In the genomic region with DNA sequence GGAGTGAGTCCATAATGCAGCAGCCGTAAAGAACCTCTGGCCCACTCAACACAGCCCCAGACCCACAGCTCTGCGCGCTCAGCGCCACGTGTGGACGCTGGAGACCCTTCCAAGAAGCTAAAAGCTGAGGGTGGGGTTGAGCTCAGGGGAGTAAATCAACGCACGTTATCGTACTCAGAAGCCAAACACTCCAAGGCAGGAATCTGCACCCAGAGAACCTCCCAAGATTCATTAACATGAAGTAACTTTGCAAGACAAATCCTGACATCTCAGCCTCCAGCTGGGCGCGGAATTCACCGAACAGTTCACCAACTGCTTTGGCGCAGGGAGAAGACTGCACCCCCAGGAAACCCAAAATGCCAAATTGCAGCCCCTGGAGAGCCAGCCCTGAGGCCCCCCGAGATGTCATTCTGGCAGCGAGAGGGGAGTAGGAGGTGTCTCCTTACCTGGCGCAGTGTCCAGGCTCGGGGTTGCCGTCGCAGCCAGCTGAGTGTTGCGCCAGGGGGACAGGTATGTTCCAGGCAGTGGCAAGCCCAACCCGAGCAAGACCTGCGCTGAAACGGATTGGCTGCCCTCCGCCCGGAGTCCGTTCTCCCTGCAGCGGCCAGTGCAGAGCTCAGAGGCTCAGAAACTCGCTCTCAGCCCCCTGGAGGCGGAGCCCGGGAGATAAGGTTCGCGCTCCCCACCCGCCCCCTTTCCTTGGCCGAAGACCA, we compare ENCODE assay signal across 1 cellular context.
TF ChIP-seq lines count a peak whose summit lies in the region.

A gene (minus strand): TSS at position 640 of the 713 bp plus-strand sequence. CDS start 64,962 bp downstream, outside the sequence.

TF ChIP-seq in liver, 16 proteins besides CTCF, POLR2A, EP300 and RAD21 (continued from another document):
- TF ChIP-seq, protein P1, sequence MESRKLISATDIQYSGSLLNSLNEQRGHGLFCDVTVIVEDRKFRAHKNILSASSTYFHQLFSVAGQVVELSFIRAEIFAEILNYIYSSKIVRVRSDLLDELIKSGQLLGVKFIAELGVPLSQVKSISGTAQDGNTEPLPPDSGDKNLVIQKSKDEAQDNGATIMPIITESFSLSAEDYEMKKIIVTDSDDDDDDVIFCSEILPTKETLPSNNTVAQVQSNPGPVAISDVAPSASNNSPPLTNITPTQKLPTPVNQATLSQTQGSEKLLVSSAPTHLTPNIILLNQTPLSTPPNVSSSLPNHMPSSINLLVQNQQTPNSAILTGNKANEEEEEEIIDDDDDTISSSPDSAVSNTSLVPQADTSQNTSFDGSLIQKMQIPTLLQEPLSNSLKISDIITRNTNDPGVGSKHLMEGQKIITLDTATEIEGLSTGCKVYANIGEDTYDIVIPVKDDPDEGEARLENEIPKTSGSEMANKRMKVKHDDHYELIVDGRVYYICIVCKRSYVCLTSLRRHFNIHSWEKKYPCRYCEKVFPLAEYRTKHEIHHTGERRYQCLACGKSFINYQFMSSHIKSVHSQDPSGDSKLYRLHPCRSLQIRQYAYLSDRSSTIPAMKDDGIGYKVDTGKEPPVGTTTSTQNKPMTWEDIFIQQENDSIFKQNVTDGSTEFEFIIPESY (IDR thresholded peaks at IDR 0.05) = no peak
- no peak for TF ChIP-seq JUND (IDR thresholded peaks at IDR 0.05)
- no peak for TF ChIP-seq GABPA (IDR thresholded peaks at IDR 0.05 in 1 of 2, conservative IDR thresholded peaks at IDR 0.05 in 1 of 2)
- no peak for TF ChIP-seq FOXA2 (IDR thresholded peaks at IDR 0.05)
- TF ChIP-seq HNF4A (conservative IDR thresholded peaks at IDR 0.05) = no peak
